ENCODE assay signal across 8 cellular contexts in the genomic region with DNA sequence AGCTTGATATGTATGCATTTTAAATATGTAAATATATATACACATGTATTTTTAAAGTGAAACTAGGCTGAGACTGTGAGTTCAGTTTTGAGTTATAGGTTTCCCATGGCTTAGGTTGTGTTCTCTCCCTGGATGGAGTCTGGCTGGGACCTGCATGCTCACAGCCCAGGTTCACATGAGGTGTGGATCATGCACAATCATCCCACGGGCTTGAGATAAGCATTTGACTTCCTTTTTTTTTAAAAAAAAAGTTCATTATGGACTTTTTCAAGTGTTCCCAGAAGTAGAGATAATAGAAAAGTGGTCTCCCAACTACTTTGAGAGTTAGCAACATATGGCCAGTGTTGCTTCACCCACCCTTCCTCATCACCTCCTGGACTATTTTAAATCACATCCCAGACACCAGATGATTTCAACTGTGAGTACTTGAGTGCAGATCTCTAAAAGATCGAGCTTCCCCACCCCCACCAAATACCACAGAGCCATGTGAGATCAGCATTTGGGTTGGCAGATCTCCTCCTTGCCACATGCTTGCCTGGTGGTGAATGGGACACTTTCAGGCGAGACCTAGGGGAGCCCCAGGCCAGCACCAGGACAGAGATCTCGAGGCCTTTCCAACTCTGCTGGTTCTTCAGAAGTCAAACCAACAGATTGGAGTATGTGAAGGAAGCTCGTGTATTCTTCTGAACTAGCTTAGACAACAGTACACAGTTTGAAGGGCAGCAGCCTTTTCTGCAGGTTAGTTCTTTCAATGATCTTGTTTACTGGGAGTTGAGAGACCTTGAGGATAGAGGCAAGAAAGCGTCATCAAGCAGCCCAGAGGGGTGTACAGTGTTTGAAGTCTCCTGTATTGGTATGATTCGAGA. TPM values are rescaled to one million over a fixed set of nuclear protein-coding genes. Genes with fewer than 3 reads are reported as not detected.
DNase-seq lines count a peak whose midpoint lies in the region; ATAC-seq and TF ChIP-seq lines count a peak whose summit lies in the region.

No MANE protein-coding gene starts in this region.

- peak overlapping the region; percentile 88 for H3K27ac Mint-ChIP-seq in chondrocyte (ENCODE audit: unreplicated experiment)
- peak overlapping the region; percentile 57 to 81 (median 74) for H3K27ac Mint-ChIP-seq in nephron

- H3K27me3 Mint-ChIP-seq in chondrocyte (ENCODE audit: low read depth) = no peaks in the 10 kb centered on the region
- no peaks in the 10 kb centered on the region for H3K27me3 Mint-ChIP-seq in nephron (ENCODE audit: low read depth)

- ATAC-seq in HG02885 (IDR thresholded peaks at IDR 0.05; ENCODE audit: poor library complexity, unreplicated experiment) = no peak

- H3K36me3 Mint-ChIP-seq in chondrocyte (ENCODE audit: low read depth) (peaks cover 9% of the 10 kb centered on the region), nephron (ENCODE audit: low read depth) (peaks cover 34% of the 10 kb centered on the region)

- peaks cover 68% of the 10 kb centered on the region for H3K4me1 Mint-ChIP-seq in chondrocyte (ENCODE audit: low read depth)
- H3K4me1 Mint-ChIP-seq in nephron = peaks cover 34% of the 10 kb centered on the region

- DNase-seq in EH (ENCODE audit: low read depth) (peak; percentile 87), OCI-M1 (lab: John Stamatoyannopoulos, UW) (peak; percentile 95), chondrocyte (ENCODE audit: low spot score) (no peak), iPS-NIHi11 (ENCODE audit: low spot score) (no peak), NCI-H526 (lab: John Stamatoyannopoulos, UW) (no peak), NCI-H226 (no peak)

- TF ChIP-seq CTCF in chondrocyte (IDR thresholded peaks at IDR 0.05) = no peak
- TF ChIP-seq CTCF in nephron (IDR thresholded peaks at IDR 0.05; ENCODE audit: unreplicated experiment in 3 of 3) = no peak

- H3K4me3 Mint-ChIP-seq in chondrocyte (ENCODE audit: unreplicated experiment) (no peak overlapping the region), nephron (no peak overlapping the region)

- H3K9me3 Mint-ChIP-seq in chondrocyte (ENCODE audit: low read depth) (no peaks in the 10 kb centered on the region), nephron (no peaks in the 10 kb centered on the region)

RNA-seq across cellular contexts. Expression of a gene that starts 15.9 kb away (rescaled TPM):
- total RNA-seq in chondrocyte = 105 to 111 TPM (median 110 TPM) in 3 replicates

RNA-seq across cellular contexts. Expression of a gene that starts 27.8 kb away (rescaled TPM):
- 37.3 to 49.3 TPM (median 37.7 TPM) in 3 replicates for total RNA-seq in chondrocyte

Comparison
In these comparisons a context has a peak if more than half of its experiments do, and no peak if none do; other contexts are left out.
1. DNase-seq: peak in EH (single experiment) and OCI-M1 (single experiment); none in chondrocyte (single experiment), iPS-NIHi11 (single experiment), NCI-H526 (0 of 2) and NCI-H226 (single experiment).